In the genomic region with DNA sequence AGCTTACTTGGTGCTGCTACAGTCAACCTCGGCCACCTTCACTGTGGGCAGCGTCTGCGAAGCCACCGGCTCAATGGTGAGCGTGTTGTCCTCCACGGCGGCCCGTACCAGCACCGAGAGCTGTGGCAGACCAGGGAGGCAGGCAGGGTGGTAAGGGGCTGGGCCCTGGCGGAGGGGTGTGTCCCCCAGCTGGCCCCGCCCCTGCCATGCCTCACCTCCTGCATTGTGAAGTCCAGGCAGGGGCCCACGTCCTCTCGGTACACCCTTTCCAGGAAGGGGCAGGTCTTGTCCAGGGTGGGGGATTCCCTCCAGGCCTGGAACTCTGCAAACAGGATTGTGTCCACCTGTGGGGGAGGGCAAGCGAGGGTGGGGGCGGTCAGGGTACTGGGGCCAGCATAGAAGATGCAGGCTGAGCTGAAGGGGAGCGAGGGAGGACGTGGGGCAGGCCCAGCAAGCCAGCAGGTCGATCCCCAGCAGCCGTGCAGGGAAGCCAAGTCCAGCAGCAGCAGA, we compare ENCODE assay signal across 1 cellular context.
A peak's percentile ranks its signal among the peaks of the same experiment; 100 is the strongest.
TF ChIP-seq lines count a peak whose summit lies in the region.

No MANE protein-coding gene starts in this region.

TF ChIP-seq in HepG2, 621 proteins besides CTCF, POLR2A, EP300 and RAD21 (continued from another document and continues in another):
- TF ChIP-seq, protein P1, sequence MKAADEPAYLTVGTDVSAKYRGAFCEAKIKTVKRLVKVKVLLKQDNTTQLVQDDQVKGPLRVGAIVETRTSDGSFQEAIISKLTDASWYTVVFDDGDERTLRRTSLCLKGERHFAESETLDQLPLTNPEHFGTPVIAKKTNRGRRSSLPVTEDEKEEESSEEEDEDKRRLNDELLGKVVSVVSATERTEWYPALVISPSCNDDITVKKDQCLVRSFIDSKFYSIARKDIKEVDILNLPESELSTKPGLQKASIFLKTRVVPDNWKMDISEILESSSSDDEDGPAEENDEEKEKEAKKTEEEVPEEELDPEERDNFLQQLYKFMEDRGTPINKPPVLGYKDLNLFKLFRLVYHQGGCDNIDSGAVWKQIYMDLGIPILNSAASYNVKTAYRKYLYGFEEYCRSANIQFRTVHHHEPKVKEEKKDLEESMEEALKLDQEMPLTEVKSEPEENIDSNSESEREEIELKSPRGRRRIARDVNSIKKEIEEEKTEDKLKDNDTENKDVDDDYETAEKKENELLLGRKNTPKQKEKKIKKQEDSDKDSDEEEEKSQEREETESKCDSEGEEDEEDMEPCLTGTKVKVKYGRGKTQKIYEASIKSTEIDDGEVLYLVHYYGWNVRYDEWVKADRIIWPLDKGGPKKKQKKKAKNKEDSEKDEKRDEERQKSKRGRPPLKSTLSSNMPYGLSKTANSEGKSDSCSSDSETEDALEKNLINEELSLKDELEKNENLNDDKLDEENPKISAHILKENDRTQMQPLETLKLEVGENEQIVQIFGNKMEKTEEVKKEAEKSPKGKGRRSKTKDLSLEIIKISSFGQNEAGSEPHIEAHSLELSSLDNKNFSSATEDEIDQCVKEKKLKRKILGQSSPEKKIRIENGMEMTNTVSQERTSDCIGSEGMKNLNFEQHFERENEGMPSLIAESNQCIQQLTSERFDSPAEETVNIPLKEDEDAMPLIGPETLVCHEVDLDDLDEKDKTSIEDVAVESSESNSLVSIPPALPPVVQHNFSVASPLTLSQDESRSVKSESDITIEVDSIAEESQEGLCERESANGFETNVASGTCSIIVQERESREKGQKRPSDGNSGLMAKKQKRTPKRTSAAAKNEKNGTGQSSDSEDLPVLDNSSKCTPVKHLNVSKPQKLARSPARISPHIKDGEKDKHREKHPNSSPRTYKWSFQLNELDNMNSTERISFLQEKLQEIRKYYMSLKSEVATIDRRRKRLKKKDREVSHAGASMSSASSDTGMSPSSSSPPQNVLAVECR (CRISPR knock-in tag; IDR thresholded peaks at IDR 0.05; ENCODE audit: borderline replicate concordance) = peak; percentile 16; the same call in 1 of the 2 replicates
- no peak for TF ChIP-seq SUZ12 (IDR thresholded peaks at IDR 0.05; ENCODE audit: low read depth, low read length)
- TF ChIP-seq, protein P2, sequence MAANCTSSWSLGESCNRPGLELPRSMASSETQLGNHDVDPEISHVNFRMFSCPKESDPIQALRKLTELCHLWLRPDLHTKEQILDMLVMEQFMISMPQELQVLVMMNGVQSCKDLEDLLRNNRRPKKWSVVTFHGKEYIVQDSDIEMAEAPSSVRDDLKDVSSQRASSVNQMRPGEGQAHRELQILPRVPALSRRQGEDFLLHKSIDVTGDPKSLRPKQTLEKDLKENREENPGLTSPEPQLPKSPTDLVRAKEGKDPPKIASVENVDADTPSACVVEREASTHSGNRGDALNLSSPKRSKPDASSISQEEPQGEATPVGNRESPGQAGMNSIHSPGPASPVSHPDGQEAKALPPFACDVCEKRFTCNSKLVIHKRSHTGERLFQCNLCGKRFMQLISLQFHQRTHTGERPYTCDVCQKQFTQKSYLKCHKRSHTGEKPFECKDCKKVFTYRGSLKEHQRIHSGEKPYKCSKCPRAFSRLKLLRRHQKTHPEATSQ (CRISPR knock-in tag; IDR thresholded peaks at IDR 0.05; ENCODE audit: borderline replicate concordance) = no peak
- TF ChIP-seq SMARCC2 (IDR thresholded peaks at IDR 0.05) = no peak
- TF ChIP-seq, protein P3, sequence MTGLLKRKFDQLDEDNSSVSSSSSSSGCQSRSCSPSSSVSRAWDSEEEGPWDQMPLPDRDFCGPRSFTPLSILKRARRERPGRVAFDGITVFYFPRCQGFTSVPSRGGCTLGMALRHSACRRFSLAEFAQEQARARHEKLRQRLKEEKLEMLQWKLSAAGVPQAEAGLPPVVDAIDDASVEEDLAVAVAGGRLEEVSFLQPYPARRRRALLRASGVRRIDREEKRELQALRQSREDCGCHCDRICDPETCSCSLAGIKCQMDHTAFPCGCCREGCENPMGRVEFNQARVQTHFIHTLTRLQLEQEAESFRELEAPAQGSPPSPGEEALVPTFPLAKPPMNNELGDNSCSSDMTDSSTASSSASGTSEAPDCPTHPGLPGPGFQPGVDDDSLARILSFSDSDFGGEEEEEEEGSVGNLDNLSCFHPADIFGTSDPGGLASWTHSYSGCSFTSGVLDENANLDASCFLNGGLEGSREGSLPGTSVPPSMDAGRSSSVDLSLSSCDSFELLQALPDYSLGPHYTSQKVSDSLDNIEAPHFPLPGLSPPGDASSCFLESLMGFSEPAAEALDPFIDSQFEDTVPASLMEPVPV (CRISPR knock-in tag; IDR thresholded peaks at IDR 0.05) = no peak; the same call in 1 of the 2 replicates
- TF ChIP-seq KLF15 (CRISPR knock-in tag; IDR thresholded peaks at IDR 0.05; ENCODE audit: borderline replicate concordance) = no peak
- TF ChIP-seq, protein P4, sequence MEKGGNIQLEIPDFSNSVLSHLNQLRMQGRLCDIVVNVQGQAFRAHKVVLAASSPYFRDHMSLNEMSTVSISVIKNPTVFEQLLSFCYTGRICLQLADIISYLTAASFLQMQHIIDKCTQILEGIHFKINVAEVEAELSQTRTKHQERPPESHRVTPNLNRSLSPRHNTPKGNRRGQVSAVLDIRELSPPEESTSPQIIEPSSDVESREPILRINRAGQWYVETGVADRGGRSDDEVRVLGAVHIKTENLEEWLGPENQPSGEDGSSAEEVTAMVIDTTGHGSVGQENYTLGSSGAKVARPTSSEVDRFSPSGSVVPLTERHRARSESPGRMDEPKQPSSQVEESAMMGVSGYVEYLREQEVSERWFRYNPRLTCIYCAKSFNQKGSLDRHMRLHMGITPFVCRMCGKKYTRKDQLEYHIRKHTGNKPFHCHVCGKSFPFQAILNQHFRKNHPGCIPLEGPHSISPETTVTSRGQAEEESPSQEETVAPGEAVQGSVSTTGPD (CRISPR knock-in tag; IDR thresholded peaks at IDR 0.05) = no peak
- no peak for TF ChIP-seq BORCS8-MEF2B (CRISPR knock-in tag; IDR thresholded peaks at IDR 0.05)
- TF ChIP-seq, protein P5, sequence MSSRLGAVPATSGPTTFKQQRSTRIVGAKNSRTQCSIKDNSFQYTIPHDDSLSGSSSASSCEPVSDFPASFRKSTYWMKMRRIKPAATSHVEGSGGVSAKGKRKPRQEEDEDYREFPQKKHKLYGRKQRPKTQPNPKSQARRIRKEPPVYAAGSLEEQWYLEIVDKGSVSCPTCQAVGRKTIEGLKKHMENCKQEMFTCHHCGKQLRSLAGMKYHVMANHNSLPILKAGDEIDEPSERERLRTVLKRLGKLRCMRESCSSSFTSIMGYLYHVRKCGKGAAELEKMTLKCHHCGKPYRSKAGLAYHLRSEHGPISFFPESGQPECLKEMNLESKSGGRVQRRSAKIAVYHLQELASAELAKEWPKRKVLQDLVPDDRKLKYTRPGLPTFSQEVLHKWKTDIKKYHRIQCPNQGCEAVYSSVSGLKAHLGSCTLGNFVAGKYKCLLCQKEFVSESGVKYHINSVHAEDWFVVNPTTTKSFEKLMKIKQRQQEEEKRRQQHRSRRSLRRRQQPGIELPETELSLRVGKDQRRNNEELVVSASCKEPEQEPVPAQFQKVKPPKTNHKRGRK (CRISPR knock-in tag; IDR thresholded peaks at IDR 0.05) = no peak
- TF ChIP-seq NR3C1 (CRISPR knock-in tag; IDR thresholded peaks at IDR 0.05) = no peak
- TF ChIP-seq, protein P6, sequence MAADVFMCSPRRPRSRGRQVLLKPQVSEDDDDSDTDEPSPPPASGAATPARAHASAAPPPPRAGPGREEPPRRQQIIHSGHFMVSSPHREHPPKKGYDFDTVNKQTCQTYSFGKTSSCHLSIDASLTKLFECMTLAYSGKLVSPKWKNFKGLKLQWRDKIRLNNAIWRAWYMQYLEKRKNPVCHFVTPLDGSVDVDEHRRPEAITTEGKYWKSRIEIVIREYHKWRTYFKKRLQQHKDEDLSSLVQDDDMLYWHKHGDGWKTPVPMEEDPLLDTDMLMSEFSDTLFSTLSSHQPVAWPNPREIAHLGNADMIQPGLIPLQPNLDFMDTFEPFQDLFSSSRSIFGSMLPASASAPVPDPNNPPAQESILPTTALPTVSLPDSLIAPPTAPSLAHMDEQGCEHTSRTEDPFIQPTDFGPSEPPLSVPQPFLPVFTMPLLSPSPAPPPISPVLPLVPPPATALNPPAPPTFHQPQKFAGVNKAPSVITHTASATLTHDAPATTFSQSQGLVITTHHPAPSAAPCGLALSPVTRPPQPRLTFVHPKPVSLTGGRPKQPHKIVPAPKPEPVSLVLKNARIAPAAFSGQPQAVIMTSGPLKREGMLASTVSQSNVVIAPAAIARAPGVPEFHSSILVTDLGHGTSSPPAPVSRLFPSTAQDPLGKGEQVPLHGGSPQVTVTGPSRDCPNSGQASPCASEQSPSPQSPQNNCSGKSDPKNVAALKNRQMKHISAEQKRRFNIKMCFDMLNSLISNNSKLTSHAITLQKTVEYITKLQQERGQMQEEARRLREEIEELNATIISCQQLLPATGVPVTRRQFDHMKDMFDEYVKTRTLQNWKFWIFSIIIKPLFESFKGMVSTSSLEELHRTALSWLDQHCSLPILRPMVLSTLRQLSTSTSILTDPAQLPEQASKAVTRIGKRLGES (CRISPR knock-in tag; IDR thresholded peaks at IDR 0.05; ENCODE audit: borderline replicate concordance) = no peak
- TF ChIP-seq SP5 (CRISPR knock-in tag; IDR thresholded peaks at IDR 0.05; ENCODE audit: borderline replicate concordance, low read depth) = peak; percentile 68; the same call in 1 of the 2 replicates
- no peak; the same call in 1 of the 2 replicates for TF ChIP-seq SALL1 (CRISPR knock-in tag; IDR thresholded peaks at IDR 0.05)
- TF ChIP-seq, protein P7, sequence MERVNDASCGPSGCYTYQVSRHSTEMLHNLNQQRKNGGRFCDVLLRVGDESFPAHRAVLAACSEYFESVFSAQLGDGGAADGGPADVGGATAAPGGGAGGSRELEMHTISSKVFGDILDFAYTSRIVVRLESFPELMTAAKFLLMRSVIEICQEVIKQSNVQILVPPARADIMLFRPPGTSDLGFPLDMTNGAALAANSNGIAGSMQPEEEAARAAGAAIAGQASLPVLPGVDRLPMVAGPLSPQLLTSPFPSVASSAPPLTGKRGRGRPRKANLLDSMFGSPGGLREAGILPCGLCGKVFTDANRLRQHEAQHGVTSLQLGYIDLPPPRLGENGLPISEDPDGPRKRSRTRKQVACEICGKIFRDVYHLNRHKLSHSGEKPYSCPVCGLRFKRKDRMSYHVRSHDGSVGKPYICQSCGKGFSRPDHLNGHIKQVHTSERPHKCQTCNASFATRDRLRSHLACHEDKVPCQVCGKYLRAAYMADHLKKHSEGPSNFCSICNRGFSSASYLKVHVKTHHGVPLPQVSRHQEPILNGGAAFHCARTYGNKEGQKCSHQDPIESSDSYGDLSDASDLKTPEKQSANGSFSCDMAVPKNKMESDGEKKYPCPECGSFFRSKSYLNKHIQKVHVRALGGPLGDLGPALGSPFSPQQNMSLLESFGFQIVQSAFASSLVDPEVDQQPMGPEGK (CRISPR knock-in tag; IDR thresholded peaks at IDR 0.05) = peak; percentile 81
- TF ChIP-seq, protein P8, sequence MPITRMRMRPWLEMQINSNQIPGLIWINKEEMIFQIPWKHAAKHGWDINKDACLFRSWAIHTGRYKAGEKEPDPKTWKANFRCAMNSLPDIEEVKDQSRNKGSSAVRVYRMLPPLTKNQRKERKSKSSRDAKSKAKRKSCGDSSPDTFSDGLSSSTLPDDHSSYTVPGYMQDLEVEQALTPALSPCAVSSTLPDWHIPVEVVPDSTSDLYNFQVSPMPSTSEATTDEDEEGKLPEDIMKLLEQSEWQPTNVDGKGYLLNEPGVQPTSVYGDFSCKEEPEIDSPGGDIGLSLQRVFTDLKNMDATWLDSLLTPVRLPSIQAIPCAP (CRISPR knock-in tag; IDR thresholded peaks at IDR 0.05; ENCODE audit: low read depth) = 0 out of 2 replicates have a peak, but pooled peaks have one; percentile 51
- no peak for TF ChIP-seq ASH2L (IDR thresholded peaks at IDR 0.05; ENCODE audit: insufficient read length, low read depth, low read length)
- TF ChIP-seq, protein P9, sequence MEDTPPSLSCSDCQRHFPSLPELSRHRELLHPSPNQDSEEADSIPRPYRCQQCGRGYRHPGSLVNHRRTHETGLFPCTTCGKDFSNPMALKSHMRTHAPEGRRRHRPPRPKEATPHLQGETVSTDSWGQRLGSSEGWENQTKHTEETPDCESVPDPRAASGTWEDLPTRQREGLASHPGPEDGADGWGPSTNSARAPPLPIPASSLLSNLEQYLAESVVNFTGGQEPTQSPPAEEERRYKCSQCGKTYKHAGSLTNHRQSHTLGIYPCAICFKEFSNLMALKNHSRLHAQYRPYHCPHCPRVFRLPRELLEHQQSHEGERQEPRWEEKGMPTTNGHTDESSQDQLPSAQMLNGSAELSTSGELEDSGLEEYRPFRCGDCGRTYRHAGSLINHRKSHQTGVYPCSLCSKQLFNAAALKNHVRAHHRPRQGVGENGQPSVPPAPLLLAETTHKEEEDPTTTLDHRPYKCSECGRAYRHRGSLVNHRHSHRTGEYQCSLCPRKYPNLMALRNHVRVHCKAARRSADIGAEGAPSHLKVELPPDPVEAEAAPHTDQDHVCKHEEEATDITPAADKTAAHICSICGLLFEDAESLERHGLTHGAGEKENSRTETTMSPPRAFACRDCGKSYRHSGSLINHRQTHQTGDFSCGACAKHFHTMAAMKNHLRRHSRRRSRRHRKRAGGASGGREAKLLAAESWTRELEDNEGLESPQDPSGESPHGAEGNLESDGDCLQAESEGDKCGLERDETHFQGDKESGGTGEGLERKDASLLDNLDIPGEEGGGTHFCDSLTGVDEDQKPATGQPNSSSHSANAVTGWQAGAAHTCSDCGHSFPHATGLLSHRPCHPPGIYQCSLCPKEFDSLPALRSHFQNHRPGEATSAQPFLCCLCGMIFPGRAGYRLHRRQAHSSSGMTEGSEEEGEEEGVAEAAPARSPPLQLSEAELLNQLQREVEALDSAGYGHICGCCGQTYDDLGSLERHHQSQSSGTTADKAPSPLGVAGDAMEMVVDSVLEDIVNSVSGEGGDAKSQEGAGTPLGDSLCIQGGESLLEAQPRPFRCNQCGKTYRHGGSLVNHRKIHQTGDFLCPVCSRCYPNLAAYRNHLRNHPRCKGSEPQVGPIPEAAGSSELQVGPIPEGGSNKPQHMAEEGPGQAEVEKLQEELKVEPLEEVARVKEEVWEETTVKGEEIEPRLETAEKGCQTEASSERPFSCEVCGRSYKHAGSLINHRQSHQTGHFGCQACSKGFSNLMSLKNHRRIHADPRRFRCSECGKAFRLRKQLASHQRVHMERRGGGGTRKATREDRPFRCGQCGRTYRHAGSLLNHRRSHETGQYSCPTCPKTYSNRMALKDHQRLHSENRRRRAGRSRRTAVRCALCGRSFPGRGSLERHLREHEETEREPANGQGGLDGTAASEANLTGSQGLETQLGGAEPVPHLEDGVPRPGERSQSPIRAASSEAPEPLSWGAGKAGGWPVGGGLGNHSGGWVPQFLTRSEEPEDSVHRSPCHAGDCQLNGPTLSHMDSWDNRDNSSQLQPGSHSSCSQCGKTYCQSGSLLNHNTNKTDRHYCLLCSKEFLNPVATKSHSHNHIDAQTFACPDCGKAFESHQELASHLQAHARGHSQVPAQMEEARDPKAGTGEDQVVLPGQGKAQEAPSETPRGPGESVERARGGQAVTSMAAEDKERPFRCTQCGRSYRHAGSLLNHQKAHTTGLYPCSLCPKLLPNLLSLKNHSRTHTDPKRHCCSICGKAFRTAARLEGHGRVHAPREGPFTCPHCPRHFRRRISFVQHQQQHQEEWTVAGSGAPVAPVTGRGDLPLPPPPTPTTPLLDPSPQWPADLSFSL (CRISPR knock-in tag; IDR thresholded peaks at IDR 0.05) = no peak
- TF ChIP-seq RBM39 (IDR thresholded peaks at IDR 0.05; ENCODE audit: low read depth, low read length, poor library complexity, severe bottlenecking) = no peak
- no peak for TF ChIP-seq SIN3B (IDR thresholded peaks at IDR 0.05; ENCODE audit: low read length)
- no peak; the same call in 1 of the 2 replicates for TF ChIP-seq TARDBP (CRISPR knock-in tag; IDR thresholded peaks at IDR 0.05)
- TF ChIP-seq GPN1 (CRISPR knock-in tag; IDR thresholded peaks at IDR 0.05; ENCODE audit: borderline replicate concordance) = no peak
- TF ChIP-seq ARHGAP35 (CRISPR knock-in tag; IDR thresholded peaks at IDR 0.05; ENCODE audit: borderline replicate concordance) = no peak
- TF ChIP-seq ZNF382 (CRISPR knock-in tag; IDR thresholded peaks at IDR 0.05; ENCODE audit: borderline replicate concordance) = no peak
- TF ChIP-seq PTBP1 (IDR thresholded peaks at IDR 0.05; ENCODE audit: low read depth, low read length, poor library complexity, severe bottlenecking) = no peak
- no peak for TF ChIP-seq HOXA3 (CRISPR knock-in tag; IDR thresholded peaks at IDR 0.05)
- TF ChIP-seq NFE2L1 (CRISPR knock-in tag; IDR thresholded peaks at IDR 0.05; ENCODE audit: borderline replicate concordance) = no peak
- TF ChIP-seq NFKBIZ (CRISPR knock-in tag; IDR thresholded peaks at IDR 0.05) = peak; percentile 91; the same call in 1 of the 2 replicates
- no peak for TF ChIP-seq ZNF598 (CRISPR knock-in tag; IDR thresholded peaks at IDR 0.05; ENCODE audit: borderline replicate concordance)
